ENCODE assay signal across 1 cellular context in the genomic region with DNA sequence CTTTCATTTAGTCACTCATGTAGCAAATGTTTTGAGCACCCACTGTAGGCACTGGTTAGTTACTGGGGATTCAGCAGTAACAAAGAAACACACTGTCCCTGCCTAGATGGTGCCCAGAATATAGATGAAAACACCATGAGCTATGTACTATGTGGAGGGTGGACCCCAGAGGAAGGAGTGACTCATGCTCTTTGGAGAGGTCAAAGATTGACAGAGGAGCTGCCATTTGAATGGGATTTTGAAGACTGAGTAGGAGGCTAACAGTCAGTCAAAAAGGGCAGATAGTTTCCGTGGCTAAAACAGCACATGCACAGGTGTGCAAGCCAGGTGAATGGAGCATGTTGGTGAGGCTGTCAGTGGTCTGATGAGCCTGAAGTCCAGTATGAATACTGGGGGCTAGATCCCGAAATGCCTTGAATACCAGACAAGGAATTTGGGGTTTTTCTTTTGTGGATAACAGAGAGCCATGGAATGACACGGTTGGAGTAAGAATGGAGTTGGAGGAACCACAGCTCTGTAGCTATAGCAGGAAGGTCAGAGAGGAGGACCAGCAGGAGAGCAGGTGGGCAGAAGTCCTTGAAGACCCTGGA.
A peak's percentile ranks its signal among the peaks of the same experiment; 100 is the strongest.
TF ChIP-seq lines count a peak whose summit lies in the region.

No MANE protein-coding gene starts in this region.

TF ChIP-seq in HepG2, 621 proteins besides CTCF, POLR2A, EP300 and RAD21 (continued from another document and continues in another):
- TF ChIP-seq, protein P1, sequence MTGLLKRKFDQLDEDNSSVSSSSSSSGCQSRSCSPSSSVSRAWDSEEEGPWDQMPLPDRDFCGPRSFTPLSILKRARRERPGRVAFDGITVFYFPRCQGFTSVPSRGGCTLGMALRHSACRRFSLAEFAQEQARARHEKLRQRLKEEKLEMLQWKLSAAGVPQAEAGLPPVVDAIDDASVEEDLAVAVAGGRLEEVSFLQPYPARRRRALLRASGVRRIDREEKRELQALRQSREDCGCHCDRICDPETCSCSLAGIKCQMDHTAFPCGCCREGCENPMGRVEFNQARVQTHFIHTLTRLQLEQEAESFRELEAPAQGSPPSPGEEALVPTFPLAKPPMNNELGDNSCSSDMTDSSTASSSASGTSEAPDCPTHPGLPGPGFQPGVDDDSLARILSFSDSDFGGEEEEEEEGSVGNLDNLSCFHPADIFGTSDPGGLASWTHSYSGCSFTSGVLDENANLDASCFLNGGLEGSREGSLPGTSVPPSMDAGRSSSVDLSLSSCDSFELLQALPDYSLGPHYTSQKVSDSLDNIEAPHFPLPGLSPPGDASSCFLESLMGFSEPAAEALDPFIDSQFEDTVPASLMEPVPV (CRISPR knock-in tag; IDR thresholded peaks at IDR 0.05): no peak
- no peak for TF ChIP-seq KMT2B (CRISPR knock-in tag; IDR thresholded peaks at IDR 0.05)
- peak; percentile 36; the same call in 1 of the 2 replicates for TF ChIP-seq RARA (CRISPR knock-in tag; IDR thresholded peaks at IDR 0.05)
- TF ChIP-seq ZNF225 (CRISPR knock-in tag; IDR thresholded peaks at IDR 0.05): no peak
- no peak for TF ChIP-seq IRF2 (CRISPR knock-in tag; IDR thresholded peaks at IDR 0.05)
- peak; percentile 68; the same call in 1 of the 2 replicates for TF ChIP-seq JUN (CRISPR knock-in tag; IDR thresholded peaks at IDR 0.05)
- no peak for TF ChIP-seq PITX1 (CRISPR knock-in tag; IDR thresholded peaks at IDR 0.05)
- TF ChIP-seq, protein P2, sequence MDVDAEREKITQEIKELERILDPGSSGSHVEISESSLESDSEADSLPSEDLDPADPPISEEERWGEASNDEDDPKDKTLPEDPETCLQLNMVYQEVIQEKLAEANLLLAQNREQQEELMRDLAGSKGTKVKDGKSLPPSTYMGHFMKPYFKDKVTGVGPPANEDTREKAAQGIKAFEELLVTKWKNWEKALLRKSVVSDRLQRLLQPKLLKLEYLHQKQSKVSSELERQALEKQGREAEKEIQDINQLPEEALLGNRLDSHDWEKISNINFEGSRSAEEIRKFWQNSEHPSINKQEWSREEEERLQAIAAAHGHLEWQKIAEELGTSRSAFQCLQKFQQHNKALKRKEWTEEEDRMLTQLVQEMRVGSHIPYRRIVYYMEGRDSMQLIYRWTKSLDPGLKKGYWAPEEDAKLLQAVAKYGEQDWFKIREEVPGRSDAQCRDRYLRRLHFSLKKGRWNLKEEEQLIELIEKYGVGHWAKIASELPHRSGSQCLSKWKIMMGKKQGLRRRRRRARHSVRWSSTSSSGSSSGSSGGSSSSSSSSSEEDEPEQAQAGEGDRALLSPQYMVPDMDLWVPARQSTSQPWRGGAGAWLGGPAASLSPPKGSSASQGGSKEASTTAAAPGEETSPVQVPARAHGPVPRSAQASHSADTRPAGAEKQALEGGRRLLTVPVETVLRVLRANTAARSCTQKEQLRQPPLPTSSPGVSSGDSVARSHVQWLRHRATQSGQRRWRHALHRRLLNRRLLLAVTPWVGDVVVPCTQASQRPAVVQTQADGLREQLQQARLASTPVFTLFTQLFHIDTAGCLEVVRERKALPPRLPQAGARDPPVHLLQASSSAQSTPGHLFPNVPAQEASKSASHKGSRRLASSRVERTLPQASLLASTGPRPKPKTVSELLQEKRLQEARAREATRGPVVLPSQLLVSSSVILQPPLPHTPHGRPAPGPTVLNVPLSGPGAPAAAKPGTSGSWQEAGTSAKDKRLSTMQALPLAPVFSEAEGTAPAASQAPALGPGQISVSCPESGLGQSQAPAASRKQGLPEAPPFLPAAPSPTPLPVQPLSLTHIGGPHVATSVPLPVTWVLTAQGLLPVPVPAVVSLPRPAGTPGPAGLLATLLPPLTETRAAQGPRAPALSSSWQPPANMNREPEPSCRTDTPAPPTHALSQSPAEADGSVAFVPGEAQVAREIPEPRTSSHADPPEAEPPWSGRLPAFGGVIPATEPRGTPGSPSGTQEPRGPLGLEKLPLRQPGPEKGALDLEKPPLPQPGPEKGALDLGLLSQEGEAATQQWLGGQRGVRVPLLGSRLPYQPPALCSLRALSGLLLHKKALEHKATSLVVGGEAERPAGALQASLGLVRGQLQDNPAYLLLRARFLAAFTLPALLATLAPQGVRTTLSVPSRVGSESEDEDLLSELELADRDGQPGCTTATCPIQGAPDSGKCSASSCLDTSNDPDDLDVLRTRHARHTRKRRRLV (CRISPR knock-in tag; IDR thresholded peaks at IDR 0.05): no peak
- 0 out of 2 replicates have a peak, but pooled peaks have one; percentile 4 for TF ChIP-seq SMARCC2 (IDR thresholded peaks at IDR 0.05)
- TF ChIP-seq SRSF4 (IDR thresholded peaks at IDR 0.05; ENCODE audit: low read depth, low read length, poor library complexity, severe bottlenecking): no peak
- no peak for TF ChIP-seq ZNF616 (CRISPR knock-in tag; IDR thresholded peaks at IDR 0.05; ENCODE audit: low read depth)
- TF ChIP-seq TSC22D2 (CRISPR knock-in tag; IDR thresholded peaks at IDR 0.05; ENCODE audit: borderline replicate concordance): no peak
- TF ChIP-seq, protein P3, sequence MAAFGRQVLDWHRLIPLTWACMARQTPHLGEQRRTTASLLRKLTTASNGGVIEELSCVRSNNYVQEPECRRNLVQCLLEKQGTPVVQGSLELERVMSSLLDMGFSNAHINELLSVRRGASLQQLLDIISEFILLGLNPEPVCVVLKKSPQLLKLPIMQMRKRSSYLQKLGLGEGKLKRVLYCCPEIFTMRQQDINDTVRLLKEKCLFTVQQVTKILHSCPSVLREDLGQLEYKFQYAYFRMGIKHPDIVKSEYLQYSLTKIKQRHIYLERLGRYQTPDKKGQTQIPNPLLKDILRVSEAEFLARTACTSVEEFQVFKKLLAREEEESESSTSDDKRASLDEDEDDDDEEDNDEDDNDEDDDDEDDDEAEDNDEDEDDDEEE (CRISPR knock-in tag; IDR thresholded peaks at IDR 0.05): no peak
- no peak for TF ChIP-seq HDAC2 (CRISPR knock-in tag; IDR thresholded peaks at IDR 0.05)
- TF ChIP-seq ZNF75D (CRISPR knock-in tag; IDR thresholded peaks at IDR 0.05; ENCODE audit: borderline replicate concordance): no peak
- TF ChIP-seq TCF7L2 (IDR thresholded peaks at IDR 0.05; ENCODE audit: low read depth, low read length): no peak
- TF ChIP-seq, protein P4, sequence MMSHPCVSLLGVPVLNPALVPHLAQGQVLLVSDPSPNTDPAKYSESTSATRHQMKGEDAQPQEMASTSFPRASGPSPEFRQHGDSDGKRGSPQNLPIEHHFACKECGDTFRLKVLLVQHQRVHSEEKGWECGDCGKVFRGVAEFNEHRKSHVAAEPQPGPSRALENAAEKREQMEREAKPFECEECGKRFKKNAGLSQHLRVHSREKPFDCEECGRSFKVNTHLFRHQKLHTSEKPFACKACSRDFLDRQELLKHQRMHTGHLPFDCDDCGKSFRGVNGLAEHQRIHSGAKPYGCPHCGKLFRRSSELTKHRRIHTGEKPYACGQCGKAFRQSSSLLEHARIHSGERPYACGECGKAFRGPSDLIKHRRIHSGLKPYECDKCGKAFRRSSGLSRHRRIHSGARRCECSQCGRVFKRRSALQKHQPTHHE (CRISPR knock-in tag; IDR thresholded peaks at IDR 0.05; ENCODE audit: borderline replicate concordance): no peak
- no peak for TF ChIP-seq KLF11 (CRISPR knock-in tag; IDR thresholded peaks at IDR 0.05)
- no peak for TF ChIP-seq NFE2L1 (CRISPR knock-in tag; IDR thresholded peaks at IDR 0.05; ENCODE audit: borderline replicate concordance)
- TF ChIP-seq, protein P5, sequence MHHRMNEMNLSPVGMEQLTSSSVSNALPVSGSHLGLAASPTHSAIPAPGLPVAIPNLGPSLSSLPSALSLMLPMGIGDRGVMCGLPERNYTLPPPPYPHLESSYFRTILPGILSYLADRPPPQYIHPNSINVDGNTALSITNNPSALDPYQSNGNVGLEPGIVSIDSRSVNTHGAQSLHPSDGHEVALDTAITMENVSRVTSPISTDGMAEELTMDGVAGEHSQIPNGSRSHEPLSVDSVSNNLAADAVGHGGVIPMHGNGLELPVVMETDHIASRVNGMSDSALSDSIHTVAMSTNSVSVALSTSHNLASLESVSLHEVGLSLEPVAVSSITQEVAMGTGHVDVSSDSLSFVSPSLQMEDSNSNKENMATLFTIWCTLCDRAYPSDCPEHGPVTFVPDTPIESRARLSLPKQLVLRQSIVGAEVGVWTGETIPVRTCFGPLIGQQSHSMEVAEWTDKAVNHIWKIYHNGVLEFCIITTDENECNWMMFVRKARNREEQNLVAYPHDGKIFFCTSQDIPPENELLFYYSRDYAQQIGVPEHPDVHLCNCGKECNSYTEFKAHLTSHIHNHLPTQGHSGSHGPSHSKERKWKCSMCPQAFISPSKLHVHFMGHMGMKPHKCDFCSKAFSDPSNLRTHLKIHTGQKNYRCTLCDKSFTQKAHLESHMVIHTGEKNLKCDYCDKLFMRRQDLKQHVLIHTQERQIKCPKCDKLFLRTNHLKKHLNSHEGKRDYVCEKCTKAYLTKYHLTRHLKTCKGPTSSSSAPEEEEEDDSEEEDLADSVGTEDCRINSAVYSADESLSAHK (CRISPR knock-in tag; IDR thresholded peaks at IDR 0.05; ENCODE audit: borderline replicate concordance): no peak
- TF ChIP-seq ZNF816 (CRISPR knock-in tag; IDR thresholded peaks at IDR 0.05; ENCODE audit: borderline replicate concordance): no peak
- no peak for TF ChIP-seq CBFB (CRISPR knock-in tag; IDR thresholded peaks at IDR 0.05)
- TF ChIP-seq YEATS4 (CRISPR knock-in tag; IDR thresholded peaks at IDR 0.05; ENCODE audit: borderline replicate concordance): no peak
- TF ChIP-seq, protein P6, sequence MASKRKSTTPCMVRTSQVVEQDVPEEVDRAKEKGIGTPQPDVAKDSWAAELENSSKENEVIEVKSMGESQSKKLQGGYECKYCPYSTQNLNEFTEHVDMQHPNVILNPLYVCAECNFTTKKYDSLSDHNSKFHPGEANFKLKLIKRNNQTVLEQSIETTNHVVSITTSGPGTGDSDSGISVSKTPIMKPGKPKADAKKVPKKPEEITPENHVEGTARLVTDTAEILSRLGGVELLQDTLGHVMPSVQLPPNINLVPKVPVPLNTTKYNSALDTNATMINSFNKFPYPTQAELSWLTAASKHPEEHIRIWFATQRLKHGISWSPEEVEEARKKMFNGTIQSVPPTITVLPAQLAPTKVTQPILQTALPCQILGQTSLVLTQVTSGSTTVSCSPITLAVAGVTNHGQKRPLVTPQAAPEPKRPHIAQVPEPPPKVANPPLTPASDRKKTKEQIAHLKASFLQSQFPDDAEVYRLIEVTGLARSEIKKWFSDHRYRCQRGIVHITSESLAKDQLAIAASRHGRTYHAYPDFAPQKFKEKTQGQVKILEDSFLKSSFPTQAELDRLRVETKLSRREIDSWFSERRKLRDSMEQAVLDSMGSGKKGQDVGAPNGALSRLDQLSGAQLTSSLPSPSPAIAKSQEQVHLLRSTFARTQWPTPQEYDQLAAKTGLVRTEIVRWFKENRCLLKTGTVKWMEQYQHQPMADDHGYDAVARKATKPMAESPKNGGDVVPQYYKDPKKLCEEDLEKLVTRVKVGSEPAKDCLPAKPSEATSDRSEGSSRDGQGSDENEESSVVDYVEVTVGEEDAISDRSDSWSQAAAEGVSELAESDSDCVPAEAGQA (IDR thresholded peaks at IDR 0.05; ENCODE audit: low read depth): no peak
- TF ChIP-seq, protein P6 (CRISPR knock-in tag; IDR thresholded peaks at IDR 0.05; ENCODE audit: borderline replicate concordance): no peak
- no peak for TF ChIP-seq YEATS2 (CRISPR knock-in tag; IDR thresholded peaks at IDR 0.05; ENCODE audit: borderline replicate concordance)
- TF ChIP-seq ZNF33B (CRISPR knock-in tag; IDR thresholded peaks at IDR 0.05): no peak
- TF ChIP-seq HHEX (CRISPR knock-in tag; IDR thresholded peaks at IDR 0.05): no peak
- peak; percentile 69; the same call in 1 of the 2 replicates for TF ChIP-seq ZNF44 (CRISPR knock-in tag; IDR thresholded peaks at IDR 0.05)
- TF ChIP-seq, protein P7, sequence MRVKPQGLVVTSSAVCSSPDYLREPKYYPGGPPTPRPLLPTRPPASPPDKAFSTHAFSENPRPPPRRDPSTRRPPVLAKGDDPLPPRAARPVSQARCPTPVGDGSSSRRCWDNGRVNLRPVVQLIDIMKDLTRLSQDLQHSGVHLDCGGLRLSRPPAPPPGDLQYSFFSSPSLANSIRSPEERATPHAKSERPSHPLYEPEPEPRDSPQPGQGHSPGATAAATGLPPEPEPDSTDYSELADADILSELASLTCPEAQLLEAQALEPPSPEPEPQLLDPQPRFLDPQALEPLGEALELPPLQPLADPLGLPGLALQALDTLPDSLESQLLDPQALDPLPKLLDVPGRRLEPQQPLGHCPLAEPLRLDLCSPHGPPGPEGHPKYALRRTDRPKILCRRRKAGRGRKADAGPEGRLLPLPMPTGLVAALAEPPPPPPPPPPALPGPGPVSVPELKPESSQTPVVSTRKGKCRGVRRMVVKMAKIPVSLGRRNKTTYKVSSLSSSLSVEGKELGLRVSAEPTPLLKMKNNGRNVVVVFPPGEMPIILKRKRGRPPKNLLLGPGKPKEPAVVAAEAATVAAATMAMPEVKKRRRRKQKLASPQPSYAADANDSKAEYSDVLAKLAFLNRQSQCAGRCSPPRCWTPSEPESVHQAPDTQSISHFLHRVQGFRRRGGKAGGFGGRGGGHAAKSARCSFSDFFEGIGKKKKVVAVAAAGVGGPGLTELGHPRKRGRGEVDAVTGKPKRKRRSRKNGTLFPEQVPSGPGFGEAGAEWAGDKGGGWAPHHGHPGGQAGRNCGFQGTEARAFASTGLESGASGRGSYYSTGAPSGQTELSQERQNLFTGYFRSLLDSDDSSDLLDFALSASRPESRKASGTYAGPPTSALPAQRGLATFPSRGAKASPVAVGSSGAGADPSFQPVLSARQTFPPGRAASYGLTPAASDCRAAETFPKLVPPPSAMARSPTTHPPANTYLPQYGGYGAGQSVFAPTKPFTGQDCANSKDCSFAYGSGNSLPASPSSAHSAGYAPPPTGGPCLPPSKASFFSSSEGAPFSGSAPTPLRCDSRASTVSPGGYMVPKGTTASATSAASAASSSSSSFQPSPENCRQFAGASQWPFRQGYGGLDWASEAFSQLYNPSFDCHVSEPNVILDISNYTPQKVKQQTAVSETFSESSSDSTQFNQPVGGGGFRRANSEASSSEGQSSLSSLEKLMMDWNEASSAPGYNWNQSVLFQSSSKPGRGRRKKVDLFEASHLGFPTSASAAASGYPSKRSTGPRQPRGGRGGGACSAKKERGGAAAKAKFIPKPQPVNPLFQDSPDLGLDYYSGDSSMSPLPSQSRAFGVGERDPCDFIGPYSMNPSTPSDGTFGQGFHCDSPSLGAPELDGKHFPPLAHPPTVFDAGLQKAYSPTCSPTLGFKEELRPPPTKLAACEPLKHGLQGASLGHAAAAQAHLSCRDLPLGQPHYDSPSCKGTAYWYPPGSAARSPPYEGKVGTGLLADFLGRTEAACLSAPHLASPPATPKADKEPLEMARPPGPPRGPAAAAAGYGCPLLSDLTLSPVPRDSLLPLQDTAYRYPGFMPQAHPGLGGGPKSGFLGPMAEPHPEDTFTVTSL (CRISPR knock-in tag; IDR thresholded peaks at IDR 0.05; ENCODE audit: borderline replicate concordance): peak; percentile 54; the same call in 1 of the 2 replicates
- TF ChIP-seq PRPF4 (IDR thresholded peaks at IDR 0.05; ENCODE audit: low read depth, low read length, poor library complexity, severe bottlenecking): no peak
